1 cellular context compared by ENCODE assay signal in the genomic region with DNA sequence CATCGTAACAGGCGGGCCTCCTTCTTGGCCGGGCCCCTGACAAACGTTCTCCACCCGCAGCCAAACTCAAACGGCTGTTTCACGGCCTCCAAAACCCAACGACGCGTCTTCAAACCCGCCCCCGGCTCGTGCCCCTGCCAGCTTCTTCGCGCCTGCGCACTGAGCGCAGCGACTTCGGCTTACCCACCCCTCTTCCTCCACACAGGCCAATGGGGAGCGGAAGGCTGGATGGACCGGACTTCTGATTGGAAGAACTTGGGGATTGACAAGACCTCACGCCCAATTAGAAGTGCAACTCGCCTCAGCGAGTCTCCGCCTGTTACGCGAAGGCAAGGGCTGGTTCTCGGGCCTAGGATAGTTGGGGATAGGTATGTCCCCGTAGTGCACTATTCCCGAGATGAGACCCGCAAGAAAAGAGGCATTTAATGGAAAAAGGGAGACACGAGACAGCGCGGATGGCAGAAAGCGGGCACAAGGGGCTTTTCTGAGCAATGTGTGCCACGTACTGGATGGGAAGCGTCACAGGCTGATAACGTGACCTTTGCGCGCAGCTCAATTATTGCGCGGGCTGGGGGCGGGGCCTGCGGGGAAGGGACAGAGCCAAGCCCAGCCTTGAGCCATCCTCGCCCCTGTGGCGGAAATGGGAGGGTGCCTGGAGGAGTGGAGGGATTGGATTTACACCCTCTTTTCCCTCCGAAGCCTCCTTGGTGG.
TF ChIP-seq lines count a peak whose summit lies in the region.

TSS of gene LAPTM4A (minus strand) at position 111 of the 711 bp plus-strand sequence. CDS start at position 3, 108 bp downstream.

TF ChIP-seq in H1, 55 proteins besides CTCF, POLR2A, EP300 and RAD21 (continued from another document):
- TF ChIP-seq CHD7 (IDR thresholded peaks at IDR 0.05; ENCODE audit: insufficient replicate concordance, low read length) (no peak), RBBP5 (IDR thresholded peaks at IDR 0.05; ENCODE audit: borderline replicate concordance, low read depth, low read length) (peak; percentile 89), SIN3A (conservative IDR thresholded peaks at IDR 0.05 in 1 of 2, IDR thresholded peaks at IDR 0.05 in 1 of 2; ENCODE audit: low read depth in 1 of 2, low read length in 2 of 2) (peak in 1 of 2 experiments; percentile 75; a peak in 2 of 4 replicates), JUN (IDR thresholded peaks at IDR 0.05; ENCODE audit: low read depth, low read length) (no peak; the same call in 1 of the 2 replicates), MAX (IDR thresholded peaks at IDR 0.05) (peak; percentile 72), EZH2 (IDR thresholded peaks at IDR 0.05; ENCODE audit: low read depth, low read length, severe bottlenecking) (no peak), FOSL1 (IDR thresholded peaks at IDR 0.05; ENCODE audit: insufficient read depth, low read depth, low read length) (no peak), SUZ12 (IDR thresholded peaks at IDR 0.05; ENCODE audit: low read length) (no peak), CEBPB (IDR thresholded peaks at IDR 0.05; ENCODE audit: low read depth, low read length) (0 out of 2 replicates have a peak, but pooled peaks have one; percentile 15), KDM1A (IDR thresholded peaks at IDR 0.05; ENCODE audit: borderline replicate concordance, low read length) (no peak), BACH1 (IDR thresholded peaks at IDR 0.05; ENCODE audit: low read length) (no peak), NANOG (IDR thresholded peaks at IDR 0.05; ENCODE audit: insufficient read depth, low read depth, low read length, poor library complexity, severe bottlenecking) (no peak), RFX5 (IDR thresholded peaks at IDR 0.05; ENCODE audit: borderline replicate concordance, low read depth, low read length) (no peak), USF2 (IDR thresholded peaks at IDR 0.05; ENCODE audit: low read length) (peak; percentile 57; the same call in 1 of the 2 replicates), SP1 (IDR thresholded peaks at IDR 0.05; ENCODE audit: low read depth, low read length) (peak; percentile 98), BRCA1 (IDR thresholded peaks at IDR 0.05; ENCODE audit: low read depth, low read length) (no peak), SP4 (IDR thresholded peaks at IDR 0.05; ENCODE audit: low read length) (peak; percentile 85; the same call in 1 of the 2 replicates), SAP30 (IDR thresholded peaks at IDR 0.05; ENCODE audit: insufficient read depth, insufficient replicate concordance, low read length) (no peak), GTF2F1 (IDR thresholded peaks at IDR 0.05; ENCODE audit: borderline replicate concordance, low read depth, low read length) (no peak), HDAC2 (IDR thresholded peaks at IDR 0.05; ENCODE audit: borderline replicate concordance in 1 of 2, low read depth in 2 of 2, low read length in 2 of 2) (peak in 1 of 2 experiments; percentile 32; a peak in 1 of 4 replicates), E2F6 (IDR thresholded peaks at IDR 0.05) (peak; percentile 46), JUND (IDR thresholded peaks at IDR 0.05; ENCODE audit: low read length) (0 out of 2 replicates have a peak, but pooled peaks have one; percentile 17), GABPA (IDR thresholded peaks at IDR 0.05; ENCODE audit: borderline replicate concordance, insufficient read depth, low read length) (no peak), TBP (IDR thresholded peaks at IDR 0.05; ENCODE audit: low read depth, low read length) (peak; percentile 63), EGR1 (IDR thresholded peaks at IDR 0.05; ENCODE audit: borderline replicate concordance, low read depth, low read length) (no peak; the same call in 1 of the 2 replicates), TAF7 (optimal IDR thresholded peaks at IDR 0.05; ENCODE audit: borderline replicate concordance, low read depth, low read length) (peak; percentile 38), POLR2AphosphoS5 (IDR thresholded peaks at IDR 0.05; ENCODE audit: low read depth, low read length) (peak; percentile 80), CTBP2 (IDR thresholded peaks at IDR 0.05; ENCODE audit: borderline replicate concordance, insufficient read depth, insufficient read length, low read length) (no peak), RNF2 (IDR thresholded peaks at IDR 0.05; ENCODE audit: borderline replicate concordance, low read depth, low read length, missing control alignments, poor library complexity, severe bottlenecking) (no peak), PHF8 (conservative IDR thresholded peaks at IDR 0.05; ENCODE audit: low read depth, low read length) (peak; percentile 98), SP2 (IDR thresholded peaks at IDR 0.05; ENCODE audit: low read length) (peak; percentile 86), CBX8 (IDR thresholded peaks at IDR 0.05; ENCODE audit: borderline replicate concordance, low read depth, low read length) (no peak), RXRA (IDR thresholded peaks at IDR 0.05; ENCODE audit: insufficient read depth, low read depth, low read length) (no peak), SIX5 (IDR thresholded peaks at IDR 0.05; ENCODE audit: low read depth, low read length) (no peak), YY1 (IDR thresholded peaks at IDR 0.05; ENCODE audit: low read depth, low read length) (no peak), MAFK (IDR thresholded peaks at IDR 0.05; ENCODE audit: low read depth, low read length) (no peak), POU5F1 (IDR thresholded peaks at IDR 0.05; ENCODE audit: low read depth, low read length) (no peak), SRF (IDR thresholded peaks at IDR 0.05; ENCODE audit: low read depth, low read length) (no peak), HDAC6 (IDR thresholded peaks at IDR 0.05; ENCODE audit: low read depth, low read length) (no peak), BCL11A (IDR thresholded peaks at IDR 0.05; ENCODE audit: low read depth in 2 of 2, low read length in 2 of 2) (no peak), CHD1 (IDR thresholded peaks at IDR 0.05; ENCODE audit: low read depth, low read length) (no peak), ASH2L (IDR thresholded peaks at IDR 0.05; ENCODE audit: low read length) (peak; percentile 93), NRF1 (IDR thresholded peaks at IDR 0.05; ENCODE audit: low read depth, low read length) (peak; percentile 84), CREB1 (IDR thresholded peaks at IDR 0.05) (peak; percentile 96), ZNF274 (IDR thresholded peaks at IDR 0.05; ENCODE audit: borderline replicate concordance, extremely low read depth, low read length) (no peak), CBX5 (IDR thresholded peaks at IDR 0.05; ENCODE audit: low read depth, low read length) (no peak), KDM5A (IDR thresholded peaks at IDR 0.05; ENCODE audit: low read length) (peak; percentile 51; the same call in 1 of the 2 replicates), KDM4A (IDR thresholded peaks at IDR 0.05; ENCODE audit: low read depth, low read length, severe bottlenecking) (peak; percentile 62), TAF1 (IDR thresholded peaks at IDR 0.05; ENCODE audit: low read depth, low read length) (peak; percentile 83), CHD2 (IDR thresholded peaks at IDR 0.05; ENCODE audit: low read length) (peak; percentile 92), SIRT6 (IDR thresholded peaks at IDR 0.05; ENCODE audit: low read length) (no peak)
- TF ChIP-seq, protein P1, sequence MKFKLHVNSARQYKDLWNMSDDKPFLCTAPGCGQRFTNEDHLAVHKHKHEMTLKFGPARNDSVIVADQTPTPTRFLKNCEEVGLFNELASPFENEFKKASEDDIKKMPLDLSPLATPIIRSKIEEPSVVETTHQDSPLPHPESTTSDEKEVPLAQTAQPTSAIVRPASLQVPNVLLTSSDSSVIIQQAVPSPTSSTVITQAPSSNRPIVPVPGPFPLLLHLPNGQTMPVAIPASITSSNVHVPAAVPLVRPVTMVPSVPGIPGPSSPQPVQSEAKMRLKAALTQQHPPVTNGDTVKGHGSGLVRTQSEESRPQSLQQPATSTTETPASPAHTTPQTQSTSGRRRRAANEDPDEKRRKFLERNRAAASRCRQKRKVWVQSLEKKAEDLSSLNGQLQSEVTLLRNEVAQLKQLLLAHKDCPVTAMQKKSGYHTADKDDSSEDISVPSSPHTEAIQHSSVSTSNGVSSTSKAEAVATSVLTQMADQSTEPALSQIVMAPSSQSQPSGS (IDR thresholded peaks at IDR 0.05; ENCODE audit: low read length), result peak; percentile 63; the same call in 1 of the 2 replicates
- TF ChIP-seq, protein P2, sequence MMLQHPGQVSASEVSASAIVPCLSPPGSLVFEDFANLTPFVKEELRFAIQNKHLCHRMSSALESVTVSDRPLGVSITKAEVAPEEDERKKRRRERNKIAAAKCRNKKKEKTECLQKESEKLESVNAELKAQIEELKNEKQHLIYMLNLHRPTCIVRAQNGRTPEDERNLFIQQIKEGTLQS (IDR thresholded peaks at IDR 0.05; ENCODE audit: insufficient read depth, low read depth, low read length), result no peak
TF ChIP-seq in H1: peak in this region for 23.
